ENCODE assay signal across 8 cellular contexts in genomic region chr22:43262990-43263644, GRCh38.
DNase-seq lines count a peak whose midpoint lies in the region; ATAC-seq, FAIRE-seq and TF ChIP-seq lines count a peak whose summit lies in the region.

No MANE protein-coding gene starts in this region.

- ATAC-seq in HG03025 (IDR thresholded peaks at IDR 0.05; ENCODE audit: low FRiP score, unreplicated experiment) = no peak

- H3K36me3 ChIP-seq in brain microvascular endothelial cell (replicated peaks) = no peaks in the 10 kb centered on the region

- in situ Hi-C loops in brain microvascular endothelial cell (cut with HindIII; ENCODE audit: low pct_ligation_motif_present, low sequenced_read_pairs) = no loop called here

- FAIRE-seq in GM19239 (lab: Jason Lieb, UNC) = peak; percentile 8

- peak overlapping the region; percentile 65 for H3K27ac ChIP-seq in brain microvascular endothelial cell

- TF ChIP-seq CTCF in brain microvascular endothelial cell (IDR thresholded peaks at IDR 0.05; ENCODE audit: low read depth, low read length, missing control alignments) = no peak

- peak; percentile 59 for DNase-seq in GM19239 (ENCODE audit: insufficient read length, low spot score)
- DNase-seq in SW480 (ENCODE audit: low spot score) = peak; percentile 63
- peak; percentile 48 for DNase-seq in brain microvascular endothelial cell
- DNase-seq in stimulated activated CD4-positive, alpha-beta T cell treated with anti-CD3 and anti-CD28 coated beads, Interleukin-15, amount 100 ng/mL, for 24 hours = peak; percentile 41
- DNase-seq in anterior cingulate cortex (lab: John Stamatoyannopoulos, UW) = no peak
- no peak for DNase-seq in effector CD8-positive, alpha-beta T cell (lab: John Stamatoyannopoulos, UW)
- no peak for DNase-seq in NCI-H2081 (lab: John Stamatoyannopoulos, UW)

- H3K27me3 ChIP-seq in brain microvascular endothelial cell (replicated peaks) = peaks cover 19% of the 10 kb centered on the region

- no peak overlapping the region for H3K4me3 ChIP-seq in brain microvascular endothelial cell (ENCODE audit: low read depth, low read length)

Comparison
In these comparisons a context has a peak if more than half of its experiments do, and no peak if none do; other contexts are left out.
1. DNase-seq: peak in GM19239 (single experiment), SW480 (single experiment), brain microvascular endothelial cell (single experiment) and stimulated activated CD4-positive, alpha-beta T cell treated with anti-CD3 and anti-CD28 coated beads, Interleukin-15, amount 100 ng/mL, for 24 hours (single experiment); none in anterior cingulate cortex (0 of 58), effector CD8-positive, alpha-beta T cell (single experiment) and NCI-H2081 (0 of 2).